In the genomic region with DNA sequence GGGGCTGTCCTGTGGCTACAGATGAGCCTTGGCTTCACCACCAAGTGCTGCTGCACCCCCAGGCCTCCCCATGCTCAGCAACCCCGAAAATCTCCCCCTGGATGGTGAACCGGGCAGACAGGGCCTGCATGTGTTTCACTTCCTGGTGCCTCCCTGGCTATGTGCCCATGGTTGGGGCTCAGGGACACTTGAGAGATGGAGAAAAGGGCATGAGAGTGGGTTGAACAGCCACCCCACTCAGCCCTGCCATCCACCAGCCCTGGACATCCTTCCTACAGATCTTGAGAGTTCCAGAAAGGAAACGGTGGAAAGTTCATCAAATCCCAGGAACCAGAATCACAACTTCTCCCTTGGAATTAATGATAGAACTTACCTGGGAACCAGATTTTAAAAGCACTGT, we compare ENCODE assay signal across 21 cellular contexts.
"Had no signal": no experiment of that assay in that cellular context is flagged by ENCODE, and none has a peak within 500 bp of the region (broad histone marks: within the 10 kb centered on the region; RNA-seq: fewer than 3 reads in every experiment).

No MANE protein-coding gene starts in this region.

- H2AFZ ChIP-seq: hepatocyte had no signal

- H3K4me2 ChIP-seq: hepatocyte had no signal

- DNase-seq: islet precursor cell; left ventricle myocardium inferior; midbrain; mucosa of descending colon; naive thymus-derived CD4-positive, alpha-beta T cell; pancreas; posterior cingulate gyrus; retina; right cardiac atrium; small intestine; spleen; stimulated activated CD4-positive, alpha-beta T cell treated with anti-CD3 and anti-CD28 coated beads, Interleukin-4, amount 100 ng/mL, for 24 hours; stimulated activated naive CD4-positive, alpha-beta T cell; tibial artery; trophoblast cell; upper lobe of right lung had no signal

- H3K9me3 ChIP-seq: left ventricle myocardium inferior, mucosa of descending colon, pancreas, prostate gland, spleen, suprapubic skin, thoracic aorta, tibial artery, upper lobe of right lung had no signal

- H3K27ac ChIP-seq: hepatocyte, left ventricle myocardium inferior, pancreas, prostate gland, spleen, suprapubic skin, thoracic aorta, tibial artery, upper lobe of right lung had no signal

- H3K4me1 ChIP-seq: left ventricle myocardium inferior, pancreas, prostate gland, spleen, suprapubic skin, tibial artery, upper lobe of right lung had no signal

- H3K36me3 ChIP-seq: left ventricle myocardium inferior, pancreas, prostate gland, spleen, suprapubic skin, thoracic aorta, tibial artery, upper lobe of right lung had no signal

- H3K4me3 ChIP-seq: hepatocyte, left ventricle myocardium inferior, lung, mucosa of descending colon, pancreas, prostate gland, spleen, suprapubic skin, thoracic aorta, tibial artery, upper lobe of right lung had no signal

- H3K27me3 ChIP-seq: hepatocyte, pancreas, suprapubic skin, tibial artery, upper lobe of right lung had no signal
